In genomic region chr10:92855560-92855959, GRCh38 we compare ENCODE assay signal across 22 cellular contexts.
"Had no signal": no experiment of that assay in that cellular context is flagged by ENCODE, and none has a peak within 500 bp of the region (broad histone marks: within the 10 kb centered on the region; RNA-seq: fewer than 3 reads in every experiment).

No MANE protein-coding gene starts in this region.

- DNase-seq: KBM-7, MV-4-11, NCI-H1092, NCI-H1105 treated with DMSO at 0.1 percent for 48 hours, NCI-H1417 treated with DMSO at 0.1 percent for 48 hours, NCI-H146, NCI-H1694 treated with DMSO at 0.1 percent for 48 hours, NCI-H1930, NCI-H2081, NCI-H2107, NCI-H2227 treated with DMSO at 0.1 percent for 48 hours, NCI-H524, NCI-H69, NCI-H774, Right ventricle myocardium superior, RPMI8226, SIG-M5, SK-N-SH had no signal

- H3K27ac ChIP-seq: HL-60 had no signal

- H3K27me3 Mint-ChIP-seq: IgD-negative memory B cell had no signal

- H3K27ac Mint-ChIP-seq: IgD-negative memory B cell had no signal

- H3K4me3 Mint-ChIP-seq: IgD-negative memory B cell had no signal

- FAIRE-seq: HTR-8/SVneo, RCC 7860 had no signal
